8 cellular contexts compared by ENCODE assay signal in genomic region chr12:46369474-46370379, GRCh38. TPM values are rescaled to one million over a fixed set of nuclear protein-coding genes. Genes with fewer than 3 reads are reported as not detected.
A peak's percentile ranks its signal among the peaks of the same experiment; 100 is the strongest.
DNase-seq lines count a peak whose midpoint lies in the region; ATAC-seq and TF ChIP-seq lines count a peak whose summit lies in the region.

No MANE protein-coding gene starts in this region.

- H3K4me3 Mint-ChIP-seq in activated T-cell treated with anti-CD3 and anti-CD28 coated beads, Interleukin-2, amount 50 U/mL, for 24 hours = peak overlapping the region; percentile 99

- peak overlapping the region; percentile 96 for H3K27ac ChIP-seq in tibial artery

- no peak for TF ChIP-seq POLR2A in lower leg skin (IDR thresholded peaks at IDR 0.05)

- peaks cover 64 to 78% (median 65%) of the 10 kb centered on the region in 3 donors for H3K36me3 ChIP-seq in tibial artery

- ATAC-seq in HG03108 (IDR thresholded peaks at IDR 0.05; ENCODE audit: unreplicated experiment) (no peak), HG02623 (IDR thresholded peaks at IDR 0.05; ENCODE audit: unreplicated experiment) (no peak)

- WGBS in lower leg skin, 2 donors = 16 to 17% methylated on average over 7 of the region's 7 CpGs

- no peaks in the 10 kb centered on the region for H3K9me3 ChIP-seq in tibial artery

- no peak for DNase-seq in activated T-cell treated with anti-CD3 and anti-CD28 coated beads, Interleukin-2, amount 50 U/mL, for 24 hours
- no peak for DNase-seq in activated T-cell treated with anti-CD3 and anti-CD28 coated beads, Interleukin-2, amount 50 U/mL, for 48 hours
- no peak for DNase-seq in astrocyte of the cerebellum (ENCODE audit: low read depth)
- no peak for DNase-seq in lower leg skin (ENCODE audit: low spot score in 2 of 2)
- DNase-seq in tibial artery = no peak
- no peak for DNase-seq in NCI-H69 (lab: John Stamatoyannopoulos, UW)

- peaks cover 78% of the 10 kb centered on the region for H3K36me3 Mint-ChIP-seq in activated T-cell treated with anti-CD3 and anti-CD28 coated beads, Interleukin-2, amount 50 U/mL, for 24 hours (ENCODE audit: low read depth)

- in situ Hi-C loops in astrocyte of the cerebellum (cut with HindIII; ENCODE audit: low sequenced_read_pairs) = loop anchor here (5.0 kb wide), 2 partner anchors 313 to 643 kb away; no protein-coding TSS in a partner anchor

- H3K27me3 Mint-ChIP-seq in activated T-cell treated with anti-CD3 and anti-CD28 coated beads, Interleukin-2, amount 50 U/mL, for 24 hours = peaks cover 4% of the 10 kb centered on the region

- peaks cover 4 to 69% (median 48%) of the 10 kb centered on the region in 4 donors for H3K4me1 ChIP-seq in tibial artery

- H3K4me3 ChIP-seq in astrocyte of the cerebellum (ENCODE audit: low read depth, low read length) (peak overlapping the region; percentile 96), lower leg skin (ENCODE audit: low read depth, poor library complexity, severe bottlenecking) (peak overlapping the region; percentile 83), tibial artery (peak overlapping the region; percentile 88 to 99)

- H3K27me3 ChIP-seq in tibial artery = no peaks in the 10 kb centered on the region

- peak overlapping the region; percentile 99 for H3K27ac Mint-ChIP-seq in activated T-cell treated with anti-CD3 and anti-CD28 coated beads, Interleukin-2, amount 50 U/mL, for 24 hours

- TF ChIP-seq CTCF in astrocyte of the cerebellum (IDR thresholded peaks at IDR 0.05; ENCODE audit: low read depth, low read length, missing control alignments) (no peak), lower leg skin (IDR thresholded peaks at IDR 0.05) (no peak), tibial artery (IDR thresholded peaks at IDR 0.05) (no peak)

- no peaks in the 10 kb centered on the region for H3K9me3 Mint-ChIP-seq in activated T-cell treated with anti-CD3 and anti-CD28 coated beads, Interleukin-2, amount 50 U/mL, for 24 hours

- intact Hi-C loops in lower leg skin (cut with DNase I; ENCODE audit: low total_unique reads) = loop anchor here (10.0 kb wide), 1 partner anchor 215 kb away; no protein-coding TSS in a partner anchor
- intact Hi-C loops in tibial artery (cut with DNase I; ENCODE audit: low total_unique reads) = loop anchor here (2.0 to 10.0 kb wide), 5 partner anchors 15 to 293 kb away; partner anchors contain the start of gene SLC38A1

- H3K4me1 Mint-ChIP-seq in activated T-cell treated with anti-CD3 and anti-CD28 coated beads, Interleukin-2, amount 50 U/mL, for 24 hours (ENCODE audit: low read depth) = peaks cover 73% of the 10 kb centered on the region

RNA-seq across cellular contexts. Expression of gene SLC38A2, which starts 2.8 kb away (rescaled TPM):
- 1,000 to 10,000 TPM in 1 of 4 donors, 100 to 1,000 TPM in 3; 487 to 1,086 (median 587) TPM for total RNA-seq in lower leg skin
